34 cellular contexts compared by ENCODE assay signal in genomic region chr17:54835015-54835414, GRCh38.
"Had no signal": no experiment of that assay in that cellular context is flagged by ENCODE, and none has a peak within 500 bp of the region (broad histone marks: within the 10 kb centered on the region; RNA-seq: fewer than 3 reads in every experiment).

No MANE protein-coding gene starts in this region.

- H3K27ac ChIP-seq: adrenal gland, ascending aorta, body of pancreas, brain microvascular endothelial cell, breast epithelium, cardiac muscle cell had no signal

- FAIRE-seq: astrocyte, bronchial epithelial cell had no signal

- H3K4me3 ChIP-seq: adrenal gland, ascending aorta, body of pancreas, breast epithelium, cardiac muscle cell had no signal

- H3K9me3 ChIP-seq: adrenal gland, ascending aorta had no signal

- ATAC-seq: activated naive CD4-positive, alpha-beta T cell treated with anti-CD3 and anti-CD28 coated beads, Interleukin-2, amount 50 U/mL, for 72 hours; activated naive CD8-positive, alpha-beta T cell treated with anti-CD3 and anti-CD28 coated beads, Interleukin-2, amount 50 U/mL, for 24 hours; activated T-cell treated with anti-CD3 and anti-CD28 coated beads, Interleukin-2, amount 50 U/mL, for 4 hours; activated T-cell treated with anti-CD3 and anti-CD28 coated beads, Interleukin-2, amount 50 U/mL, for 72 hours; activated T-helper 17 cell treated with anti-CD3 and anti-CD28 coated beads, Interleukin-2, amount 50 U/mL, for 72 hours; body of pancreas had no signal

- H3K36me3 ChIP-seq: adrenal gland, ascending aorta, brain microvascular endothelial cell, breast epithelium, cardiac muscle cell had no signal

- DNase-seq: activated effector memory CD4-positive, alpha-beta T cell treated with anti-CD3 and anti-CD28 coated beads, Interleukin-2, amount 50 U/mL, for 16 hours; activated effector memory CD4-positive, alpha-beta T cell treated with Interleukin-2 at 50 U/mL for 16 hours; activated gamma-delta T cell; activated gamma-delta T cell treated with Interleukin-2 at 50 U/mL for 16 hours; activated naive CD4-positive, alpha-beta T cell; activated naive CD4-positive, alpha-beta T cell treated with anti-CD3 and anti-CD28 coated beads for 36 hours; activated naive CD4-positive, alpha-beta T cell treated with anti-CD3 and anti-CD28 coated beads, Interleukin-2, amount 10 ng/mL, durations not matched to agents 7 days and 5 days; activated naive CD4-positive, alpha-beta T cell treated with anti-CD3 and anti-CD28 coated beads, Interleukin-2, amount 50 U/mL, for 16 hours; activated naive CD4-positive, alpha-beta T cell treated with Interleukin-2 at 50 U/mL for 16 hours; activated naive CD8-positive, alpha-beta T cell treated with anti-CD3 and anti-CD28 coated beads for 36 hours; activated naive CD8-positive, alpha-beta T cell treated with anti-CD3 and anti-CD28 coated beads, Interleukin-2, amount 10 ng/mL, durations not matched to agents 7 days and 5 days; activated naive CD8-positive, alpha-beta T cell treated with anti-CD3 and anti-CD28 coated beads, Interleukin-2, amount 50 U/mL, for 24 hours; activated T-cell treated with anti-CD3 and anti-CD28 coated beads, Interleukin-2, amount 50 U/mL, for 1 hour; activated T-cell treated with anti-CD3 and anti-CD28 coated beads, Interleukin-2, amount 50 U/mL, for 24 hours; activated T-cell treated with anti-CD3 and anti-CD28 coated beads, Interleukin-2, amount 50 U/mL, for 4 hours; activated T-cell treated with anti-CD3 and anti-CD28 coated beads, Interleukin-2, amount 50 U/mL, for 48 hours; activated T-cell treated with anti-CD3 and anti-CD28 coated beads, Interleukin-2, amount 50 U/mL, for 72 hours; adrenal gland; amniotic stem cell; amygdala; anterior cingulate cortex; aorta; body of pancreas; brain microvascular endothelial cell; caudate nucleus; central memory CD4-positive, alpha-beta T cell; cerebellar nuclear complex had no signal

- H3K27me3 ChIP-seq: adrenal gland, ascending aorta, body of pancreas, brain microvascular endothelial cell, breast epithelium, cardiac muscle cell had no signal

- H3K4me1 ChIP-seq: adrenal gland, ascending aorta, body of pancreas, breast epithelium had no signal
